ENCODE assay signal across 8 cellular contexts in the genomic region with DNA sequence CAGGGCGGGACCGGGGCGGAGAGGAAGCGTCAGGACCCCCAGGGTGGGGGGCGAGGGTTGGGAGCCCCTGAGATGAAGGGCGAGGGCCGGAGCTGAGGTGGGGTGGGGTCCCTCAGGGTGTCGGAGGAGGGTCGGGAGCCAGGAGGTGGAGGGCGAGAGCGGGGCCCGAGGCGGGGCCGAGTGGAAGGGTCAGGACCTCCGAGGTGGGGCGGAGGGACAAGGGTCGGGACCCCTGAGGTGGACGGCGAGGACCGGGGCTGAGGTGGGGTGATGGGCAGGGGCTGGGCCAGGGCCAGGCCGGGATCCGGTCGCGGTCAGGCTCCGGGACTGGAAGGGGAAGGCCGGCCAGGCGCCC. TPM values are rescaled to one million over a fixed set of nuclear protein-coding genes. Genes with fewer than 3 reads are reported as not detected.
DNase-seq lines count a peak whose midpoint lies in the region; ATAC-seq and TF ChIP-seq lines count a peak whose summit lies in the region.
"Had no signal": no experiment of that assay in that cellular context is flagged by ENCODE, and none has a peak within 500 bp of the region (broad histone marks: within the 10 kb centered on the region; RNA-seq: fewer than 3 reads in every experiment).

No MANE protein-coding gene starts in this region.

- intact Hi-C loops in activated B cell treated with CpG ODN at 0.5 μM for 24 hours (cut with micrococcal nuclease): loop anchor here (1.0 kb wide), 1 partner anchor 104 kb away; a partner anchor contains a TSS

- no peak for DNase-seq in activated B cell treated with CpG ODN at 0.5 μM for 24 hours
- DNase-seq in hepatocyte (ENCODE audit: low spot score): no peak
- no peak for DNase-seq in smooth muscle cell (lab: John Stamatoyannopoulos, UW; ENCODE audit: unreplicated experiment)
- DNase-seq in SIG-M5 (lab: John Stamatoyannopoulos, UW): no peak

- H3K36me3 Mint-ChIP-seq in activated B cell treated with CpG ODN at 0.5 μM for 24 hours (ENCODE audit: low read depth): no peaks in the 10 kb centered on the region

- H3K4me2 ChIP-seq in hepatocyte (peak overlapping the region; percentile 87), smooth muscle cell (peak overlapping the region; percentile 86)

- peak overlapping the region; percentile 71 for H2AFZ ChIP-seq in hepatocyte
- no peak overlapping the region for H2AFZ ChIP-seq in smooth muscle cell (ENCODE audit: low read depth)

- no peak overlapping the region for H3K27ac Mint-ChIP-seq in activated B cell treated with CpG ODN at 0.5 μM for 24 hours

- H3K4me1 ChIP-seq in hepatocyte (ENCODE audit: insufficient read depth): peaks cover 4% of the 10 kb centered on the region
- H3K4me1 ChIP-seq in smooth muscle cell (ENCODE audit: low read depth): peaks cover 5% of the 10 kb centered on the region

- WGBS in hepatocyte (ENCODE audit: low lambda C conversion rate, missing lambda C conversion rate): 97% methylated on average over 11 of the region's 27 CpGs
- 100% methylated on average over 5 of the region's 27 CpGs for WGBS in smooth muscle cell (ENCODE audit: low lambda C conversion rate)

- H3K79me2 ChIP-seq in hepatocyte (no peaks in the 10 kb centered on the region), smooth muscle cell (ENCODE audit: low read depth) (no peaks in the 10 kb centered on the region)

- H3K9me2 ChIP-seq in hepatocyte (replicated peaks; ENCODE audit: insufficient read depth): no peaks in the 10 kb centered on the region

- peaks cover 2% of the 10 kb centered on the region for H3K27me3 Mint-ChIP-seq in activated B cell treated with CpG ODN at 0.5 μM for 24 hours

- H3K4me1 Mint-ChIP-seq in activated B cell treated with CpG ODN at 0.5 μM for 24 hours: peaks cover 13% of the 10 kb centered on the region

- no peaks in the 10 kb centered on the region for H3F3A ChIP-seq in smooth muscle cell (ENCODE audit: low read depth)

- H3K9ac ChIP-seq in smooth muscle cell (ENCODE audit: low read depth): no peak overlapping the region

- H3K27me3 ChIP-seq in hepatocyte: no peaks in the 10 kb centered on the region
- no peaks in the 10 kb centered on the region for H3K27me3 ChIP-seq in smooth muscle cell (ENCODE audit: low read depth)

- H3K9me3 ChIP-seq in hepatocyte (ENCODE audit: low read depth) (no peaks in the 10 kb centered on the region), smooth muscle cell (replicated peaks; ENCODE audit: low read depth) (no peaks in the 10 kb centered on the region)

- ATAC-seq in HG02610 (IDR thresholded peaks at IDR 0.05; ENCODE audit: unreplicated experiment) (peak; percentile 29), activated B cell treated with CpG ODN at 0.5 μM for 24 hours (ENCODE audit: low read depth) (no peak), HG03135 (IDR thresholded peaks at IDR 0.05; ENCODE audit: unreplicated experiment) (no peak), GM19035 (IDR thresholded peaks at IDR 0.05; ENCODE audit: unreplicated experiment) (no peak)

- POLR2A ChIA-PET in activated B cell treated with CpG ODN at 0.5 μM for 24 hours (lab: Charles Lee): no interaction called here

- H3K4me3 ChIP-seq in hepatocyte (no peak overlapping the region), smooth muscle cell (no peak overlapping the region)

- CTCF ChIA-PET in activated B cell treated with CpG ODN at 0.5 μM for 24 hours (lab: Charles Lee): interaction anchor here (0.9 kb wide), 1 partner anchor 205 kb away, joined by 3 read pairs; no protein-coding TSS in a partner anchor

- H3K27ac ChIP-seq in hepatocyte: no peak overlapping the region
- H3K27ac ChIP-seq in smooth muscle cell (ENCODE audit: low read depth): no peak overlapping the region

- no peaks in the 10 kb centered on the region for H3K9me3 Mint-ChIP-seq in activated B cell treated with CpG ODN at 0.5 μM for 24 hours

- TF ChIP-seq CTCF in activated B cell treated with CpG ODN at 0.5 μM for 24 hours (IDR thresholded peaks at IDR 0.05): no peak
- no peak for TF ChIP-seq CTCF in hepatocyte (IDR thresholded peaks at IDR 0.05; ENCODE audit: poor library complexity)
- TF ChIP-seq CTCF in smooth muscle cell (IDR thresholded peaks at IDR 0.05; ENCODE audit: borderline replicate concordance, insufficient read depth, poor library complexity, severe bottlenecking): no peak

- H3K36me3 ChIP-seq in hepatocyte (replicated peaks; ENCODE audit: insufficient read depth, low read depth): no peaks in the 10 kb centered on the region
- H3K36me3 ChIP-seq in smooth muscle cell (ENCODE audit: low read depth): no peaks in the 10 kb centered on the region

- no peaks in the 10 kb centered on the region for H4K20me1 ChIP-seq in hepatocyte (ENCODE audit: insufficient read depth, poor library complexity, severe bottlenecking)
- H4K20me1 ChIP-seq in smooth muscle cell (ENCODE audit: low read depth): no peaks in the 10 kb centered on the region

- peak overlapping the region; percentile 57 for H3K4me3 Mint-ChIP-seq in activated B cell treated with CpG ODN at 0.5 μM for 24 hours

RNA-seq across cellular contexts. Expression of a gene that starts 0.4 kb away (rescaled TPM):
- total RNA-seq in activated B cell treated with CpG ODN at 0.5 μM for 24 hours (0.13 TPM in 1 of 2 replicates, not detected in the other), hepatocyte (not detected in 2 replicates), smooth muscle cell (not detected in 2 replicates)
- polyA plus RNA-seq in hepatocyte (0.10 TPM in 1 of 2 replicates, not detected in the other), smooth muscle cell (0.06 TPM in 1 of 2 replicates, not detected in the other)
- total RNA-seq: renal cortical epithelial cell had no signal

RNA-seq across cellular contexts. Expression of a gene that starts 0.5 kb away (rescaled TPM):
- total RNA-seq in activated B cell treated with CpG ODN at 0.5 μM for 24 hours (0.31 and 0.32 TPM in 2 replicates), hepatocyte (0.48 and 0.50 TPM in 2 replicates), smooth muscle cell (1.2 and 1.6 TPM in 2 replicates)
- polyA plus RNA-seq in hepatocyte (0.56 and 1.3 TPM in 2 replicates), smooth muscle cell (1.8 and 2.6 TPM in 2 replicates)
